ENCODE assay signal across 30 cellular contexts in the genomic region with DNA sequence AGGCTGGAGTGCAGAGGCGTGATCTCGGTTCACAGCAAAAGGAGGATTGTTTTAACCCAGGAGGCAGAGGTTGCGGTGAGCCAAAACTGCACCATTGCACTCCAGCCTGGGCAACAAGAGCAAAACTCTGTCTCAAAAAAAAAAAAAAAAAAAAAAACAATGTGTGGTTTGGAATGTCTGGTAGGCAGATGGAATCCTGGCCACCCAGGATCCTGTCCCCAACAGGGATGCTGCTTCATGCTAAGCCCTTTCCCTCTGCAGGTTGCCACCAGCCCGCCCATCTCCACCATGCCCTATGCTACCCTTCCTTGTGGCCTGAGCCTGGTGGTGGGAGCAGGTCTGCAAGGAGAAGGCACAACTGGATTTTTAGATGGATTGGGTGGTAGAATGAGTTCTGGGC.
"Had no signal": no experiment of that assay in that cellular context is flagged by ENCODE, and none has a peak within 500 bp of the region (broad histone marks: within the 10 kb centered on the region; RNA-seq: fewer than 3 reads in every experiment).

No MANE protein-coding gene starts in this region.

- H3K36me3 Mint-ChIP-seq: activated CD8-positive, alpha-beta memory T cell treated with anti-CD3 and anti-CD28 coated beads, Interleukin-2, amount 10 ng/mL, durations not matched to agents 7 days and 5 days; activated naive CD8-positive, alpha-beta T cell treated with anti-CD3 and anti-CD28 coated beads for 36 hours had no signal

- H3K4me2 ChIP-seq: PC-9 had no signal

- H3K27ac ChIP-seq: brain microvascular endothelial cell, PC-9, RWPE1 had no signal

- H3K27ac Mint-ChIP-seq: activated CD4-positive, alpha-beta memory T cell treated with anti-CD3 and anti-CD28 coated beads, Interleukin-2, amount 10 ng/mL, durations not matched to agents 7 days and 5 days; activated CD8-positive, alpha-beta memory T cell treated with anti-CD3 and anti-CD28 coated beads, Interleukin-2, amount 10 ng/mL, durations not matched to agents 7 days and 5 days; activated naive CD8-positive, alpha-beta T cell treated with anti-CD3 and anti-CD28 coated beads for 36 hours had no signal

- ATAC-seq: activated CD8-positive, alpha-beta memory T cell treated with anti-CD3 and anti-CD28 coated beads, Interleukin-2, amount 10 ng/mL, durations not matched to agents 7 days and 5 days; Right ventricle myocardium inferior had no signal

- H3K4me3 ChIP-seq: PC-9 had no signal

- H3K9me3 Mint-ChIP-seq: activated CD4-positive, alpha-beta memory T cell treated with anti-CD3 and anti-CD28 coated beads, Interleukin-2, amount 10 ng/mL, durations not matched to agents 7 days and 5 days; activated naive CD8-positive, alpha-beta T cell treated with anti-CD3 and anti-CD28 coated beads for 36 hours; central memory CD8-positive, alpha-beta T cell had no signal

- DNase-seq: activated CD4-positive, alpha-beta memory T cell treated with anti-CD3 and anti-CD28 coated beads, Interleukin-2, amount 10 ng/mL, durations not matched to agents 7 days and 5 days; activated CD4-positive, alpha-beta T cell treated with anti-CD3 and anti-CD28 coated beads for 1 hour; activated CD4-positive, alpha-beta T cell treated with anti-CD3 and anti-CD28 coated beads for 48 hours; activated CD4-positive, CD25-positive, alpha-beta regulatory T cell; activated CD8-positive, alpha-beta memory T cell treated with anti-CD3 and anti-CD28 coated beads for 24 hours; activated CD8-positive, alpha-beta memory T cell treated with anti-CD3 and anti-CD28 coated beads, Interleukin-2, amount 10 ng/mL, durations not matched to agents 7 days and 5 days; activated CD8-positive, alpha-beta memory T cell treated with anti-CD3 and anti-CD28 coated beads, Interleukin-2, amount 50 U/mL, for 48 hours; activated effector memory CD4-positive, alpha-beta T cell treated with anti-CD3 and anti-CD28 coated beads, Interleukin-2, amount 50 U/mL, for 16 hours; activated naive CD4-positive, alpha-beta T cell; activated naive CD4-positive, alpha-beta T cell treated with anti-CD3 and anti-CD28 coated beads, Interleukin-2, amount 50 U/mL, for 16 hours; activated naive CD8-positive, alpha-beta T cell treated with anti-CD3 and anti-CD28 coated beads for 36 hours; activated T-cell treated with anti-CD3 and anti-CD28 coated beads, Interleukin-2, amount 50 U/mL, for 48 hours; amniotic stem cell; aorta; brain microvascular endothelial cell; NCI-H1105; NCI-H1417 treated with DMSO at 0.1 percent for 48 hours; NCI-H1930; NCI-H2081 treated with DMSO at 0.1 percent for 48 hours; NCI-H345; NCI-H526; NCI-H748 treated with DMSO at 0.1 percent for 48 hours; NK-92 treated with Interleukin-12 subunit alpha and Interleukin-12 subunit beta, amount 100 ng/mL, for 24 hours; PC-9; SIG-M5; T1000 had no signal

- H3K4me3 Mint-ChIP-seq: activated CD4-positive, alpha-beta memory T cell treated with anti-CD3 and anti-CD28 coated beads, Interleukin-2, amount 10 ng/mL, durations not matched to agents 7 days and 5 days; activated CD8-positive, alpha-beta memory T cell treated with anti-CD3 and anti-CD28 coated beads, Interleukin-2, amount 10 ng/mL, durations not matched to agents 7 days and 5 days; activated naive CD8-positive, alpha-beta T cell treated with anti-CD3 and anti-CD28 coated beads for 36 hours; central memory CD8-positive, alpha-beta T cell had no signal

- H3K36me3 ChIP-seq: brain microvascular endothelial cell, WERI-Rb-1 had no signal

- H2AFZ ChIP-seq: PC-9 had no signal
